In genomic region chr17:2093349-2093748, GRCh38 we compare ENCODE assay signal across 15 cellular contexts. TPM values are rescaled to one million over a fixed set of nuclear protein-coding genes. Genes with fewer than 3 reads are reported as not detected.
DNase-seq lines count a peak whose midpoint lies in the region; ATAC-seq and TF ChIP-seq lines count a peak whose summit lies in the region.
"Had no signal": no experiment of that assay in that cellular context is flagged by ENCODE, and none has a peak within 500 bp of the region (broad histone marks: within the 10 kb centered on the region; RNA-seq: fewer than 3 reads in every experiment).

No MANE protein-coding gene starts in this region.

- H3K23ac ChIP-seq in mesendoderm (ENCODE audit: low read length): no peak overlapping the region

- no peak overlapping the region for H3K18ac ChIP-seq in mesendoderm (ENCODE audit: low read length)

- peaks cover 11% of the 10 kb centered on the region for H3K4me1 ChIP-seq in mesendoderm (ENCODE audit: control insufficient read depth, low read depth, low read length)

- intact Hi-C loops in head of caudate nucleus (cut with DNase I): no loop called here

- no peak for TF ChIP-seq CTCF in VCaP (conservative IDR thresholded peaks at IDR 0.05)

- no peak overlapping the region for H3K9ac ChIP-seq in mesendoderm (ENCODE audit: low read length)
- H3K9ac ChIP-seq: BLaER1 had no signal

- H3K4ac ChIP-seq in mesendoderm (ENCODE audit: low read depth, low read length): no peak overlapping the region

- no peak overlapping the region for H3K4me2 ChIP-seq in mesendoderm (ENCODE audit: low read length)
- H3K4me2 ChIP-seq: BLaER1 had no signal

- H3K27ac ChIP-seq in VCaP (peak overlapping the region; percentile 13; the same call in 1 of the 2 replicates), mesendoderm (ENCODE audit: low read depth, low read length) (no peak overlapping the region)
- H3K27ac ChIP-seq: ascending aorta, BLaER1, tibial nerve had no signal

- DNase-seq in NCI-H146 (lab: John Stamatoyannopoulos, UW) (peak; percentile 12), NCI-H146 treated with DMSO at 0.1 percent for 48 hours (lab: John Stamatoyannopoulos, UW; ENCODE audit: unreplicated experiment) (no peak), DMS79 treated with DMSO at 0.1 percent for 48 hours (lab: John Stamatoyannopoulos, UW) (peak; percentile 77), mesendoderm (peak; percentile 62), head of caudate nucleus (no peak)
- DNase-seq: activated gamma-delta T cell, MM.1S, T-helper 17 cell had no signal

- no peak overlapping the region for H2BK120ac ChIP-seq in mesendoderm (ENCODE audit: low read depth, low read length)

- no peaks in the 10 kb centered on the region for H3K79me1 ChIP-seq in mesendoderm (ENCODE audit: low read length)

- no peak overlapping the region for H2BK15ac ChIP-seq in mesendoderm (replicated peaks; ENCODE audit: low read depth)

- H2BK5ac ChIP-seq in mesendoderm (ENCODE audit: low read length): no peak overlapping the region

- H3K4me3 ChIP-seq in mesendoderm (ENCODE audit: low read length): no peak overlapping the region
- H3K4me3 ChIP-seq: ascending aorta, BLaER1, tibial nerve had no signal

- no peak overlapping the region for H2AK5ac ChIP-seq in mesendoderm (ENCODE audit: low read length)

- H4K8ac ChIP-seq in mesendoderm (ENCODE audit: low read depth, low read length): no peak overlapping the region

- H3K27me3 ChIP-seq in mesendoderm (ENCODE audit: insufficient read depth, low read length, poor library complexity): no peaks in the 10 kb centered on the region
- H3K27me3 ChIP-seq: ascending aorta, BLaER1, tibial nerve had no signal

- ATAC-seq in GM21737 (IDR thresholded peaks at IDR 0.05; ENCODE audit: unreplicated experiment) (no peak), GM21529 (IDR thresholded peaks at IDR 0.05; ENCODE audit: unreplicated experiment) (no peak)
- ATAC-seq: activated CD4-positive, CD25-positive, alpha-beta regulatory T cell treated with anti-CD3 and anti-CD28 coated beads, Interleukin-2, amount 50 U/mL, for 24 hours; T-helper 17 cell had no signal

- no peaks in the 10 kb centered on the region for H3K36me3 ChIP-seq in mesendoderm (ENCODE audit: control insufficient read depth, insufficient read depth, low read length)
- H3K36me3 ChIP-seq: ascending aorta, tibial nerve had no signal

- no CpG with 5 or more reads among the region's 5 CpGs for WGBS in mesendoderm (ENCODE audit: extremely low coverage, insufficient coverage, low lambda C conversion rate)

- no peaks in the 10 kb centered on the region for H3K79me2 ChIP-seq in mesendoderm (ENCODE audit: control insufficient read depth, insufficient read depth, low read length)

- H3K56ac ChIP-seq in mesendoderm (ENCODE audit: low read length): no peak overlapping the region

- no peak overlapping the region for H4K5ac ChIP-seq in mesendoderm (ENCODE audit: low read length)

RNA-seq across cellular contexts. Expression of gene HIC1, which starts 38.4 kb away (rescaled TPM):
- 0.10 TPM for polyA plus RNA-seq in mesendoderm (2013, experiment 1 of 2)
- polyA plus RNA-seq in mesendoderm (2013, experiment 2 of 2): 0.10 TPM

RNA-seq across cellular contexts. Expression of gene OVCA2, which starts 51.5 kb away (rescaled TPM):
- 43.4 TPM for polyA plus RNA-seq in mesendoderm (2013, experiment 1 of 2)
- 43.4 TPM for polyA plus RNA-seq in mesendoderm (2013, experiment 2 of 2)

Comparison
In these comparisons a context has a peak if more than half of its experiments do, and no peak if none do; other contexts are left out.
1. DNase-seq: peak in NCI-H146 (single experiment), DMS79 treated with DMSO at 0.1 percent for 48 hours (single experiment) and mesendoderm (single experiment); none in NCI-H146 treated with DMSO at 0.1 percent for 48 hours (single experiment) and head of caudate nucleus (0 of 42).